ENCODE assay signal across 2 cellular contexts in genomic region chr20:53763707-53764415, GRCh38.
TF ChIP-seq lines count a peak whose summit lies in the region.

No MANE protein-coding gene starts in this region.

TF ChIP-seq in H1, 55 proteins besides CTCF, POLR2A, EP300 and RAD21 (continued from another document and continues in another):
- no peak for TF ChIP-seq CHD2 (IDR thresholded peaks at IDR 0.05; ENCODE audit: low read length)
- peak; percentile 53; the same call in 1 of the 2 replicates for TF ChIP-seq JUN (IDR thresholded peaks at IDR 0.05; ENCODE audit: low read depth, low read length)
- TF ChIP-seq KDM4A (IDR thresholded peaks at IDR 0.05; ENCODE audit: low read depth, low read length, severe bottlenecking): no peak
- TF ChIP-seq SP2 (IDR thresholded peaks at IDR 0.05; ENCODE audit: low read length): no peak
- TF ChIP-seq POU5F1 (IDR thresholded peaks at IDR 0.05; ENCODE audit: low read depth, low read length): peak; percentile 79
- TF ChIP-seq HDAC2 (IDR thresholded peaks at IDR 0.05; ENCODE audit: borderline replicate concordance in 1 of 2, low read depth in 2 of 2, low read length in 2 of 2): no peak
- no peak for TF ChIP-seq USF2 (IDR thresholded peaks at IDR 0.05; ENCODE audit: low read length)
- peak; percentile 34; the same call in 1 of the 2 replicates for TF ChIP-seq E2F6 (IDR thresholded peaks at IDR 0.05)
- peak; percentile 62 for TF ChIP-seq JUND (IDR thresholded peaks at IDR 0.05; ENCODE audit: low read length)
- TF ChIP-seq CREB1 (IDR thresholded peaks at IDR 0.05): peak; percentile 81; the same call in 1 of the 2 replicates
- TF ChIP-seq CHD7 (IDR thresholded peaks at IDR 0.05; ENCODE audit: insufficient replicate concordance, low read length): peak; percentile 47
- no peak for TF ChIP-seq SIX5 (IDR thresholded peaks at IDR 0.05; ENCODE audit: low read depth, low read length)
- no peak for TF ChIP-seq TAF1 (IDR thresholded peaks at IDR 0.05; ENCODE audit: low read depth, low read length)
- TF ChIP-seq SIN3A (conservative IDR thresholded peaks at IDR 0.05 in 1 of 2, IDR thresholded peaks at IDR 0.05 in 1 of 2; ENCODE audit: low read depth in 1 of 2, low read length in 2 of 2): peak in 1 of 2 experiments; percentile 68; a peak in 1 of 4 replicates
- peak; percentile 68 for TF ChIP-seq SP1 (IDR thresholded peaks at IDR 0.05; ENCODE audit: low read depth, low read length)

TF ChIP-seq in neural cell, 6 proteins besides CTCF, POLR2A, EP300 and RAD21 (continued from another document):
- TF ChIP-seq, protein P1, sequence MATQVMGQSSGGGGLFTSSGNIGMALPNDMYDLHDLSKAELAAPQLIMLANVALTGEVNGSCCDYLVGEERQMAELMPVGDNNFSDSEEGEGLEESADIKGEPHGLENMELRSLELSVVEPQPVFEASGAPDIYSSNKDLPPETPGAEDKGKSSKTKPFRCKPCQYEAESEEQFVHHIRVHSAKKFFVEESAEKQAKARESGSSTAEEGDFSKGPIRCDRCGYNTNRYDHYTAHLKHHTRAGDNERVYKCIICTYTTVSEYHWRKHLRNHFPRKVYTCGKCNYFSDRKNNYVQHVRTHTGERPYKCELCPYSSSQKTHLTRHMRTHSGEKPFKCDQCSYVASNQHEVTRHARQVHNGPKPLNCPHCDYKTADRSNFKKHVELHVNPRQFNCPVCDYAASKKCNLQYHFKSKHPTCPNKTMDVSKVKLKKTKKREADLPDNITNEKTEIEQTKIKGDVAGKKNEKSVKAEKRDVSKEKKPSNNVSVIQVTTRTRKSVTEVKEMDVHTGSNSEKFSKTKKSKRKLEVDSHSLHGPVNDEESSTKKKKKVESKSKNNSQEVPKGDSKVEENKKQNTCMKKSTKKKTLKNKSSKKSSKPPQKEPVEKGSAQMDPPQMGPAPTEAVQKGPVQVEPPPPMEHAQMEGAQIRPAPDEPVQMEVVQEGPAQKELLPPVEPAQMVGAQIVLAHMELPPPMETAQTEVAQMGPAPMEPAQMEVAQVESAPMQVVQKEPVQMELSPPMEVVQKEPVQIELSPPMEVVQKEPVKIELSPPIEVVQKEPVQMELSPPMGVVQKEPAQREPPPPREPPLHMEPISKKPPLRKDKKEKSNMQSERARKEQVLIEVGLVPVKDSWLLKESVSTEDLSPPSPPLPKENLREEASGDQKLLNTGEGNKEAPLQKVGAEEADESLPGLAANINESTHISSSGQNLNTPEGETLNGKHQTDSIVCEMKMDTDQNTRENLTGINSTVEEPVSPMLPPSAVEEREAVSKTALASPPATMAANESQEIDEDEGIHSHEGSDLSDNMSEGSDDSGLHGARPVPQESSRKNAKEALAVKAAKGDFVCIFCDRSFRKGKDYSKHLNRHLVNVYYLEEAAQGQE (IDR thresholded peaks at IDR 0.05; ENCODE audit: borderline replicate concordance): no peak
- no peak for TF ChIP-seq POLR2AphosphoS5 (IDR thresholded peaks at IDR 0.05)
- no peak for TF ChIP-seq EZH2 (IDR thresholded peaks at IDR 0.05; ENCODE audit: borderline replicate concordance, insufficient read depth, low read length, poor library complexity, severe bottlenecking)
- no peak for TF ChIP-seq TAF1 (IDR thresholded peaks at IDR 0.05; ENCODE audit: low read depth)
- TF ChIP-seq SMC3 (conservative IDR thresholded peaks at IDR 0.05; ENCODE audit: poor library complexity): no peak
